Comparison of ENCODE assay signal across 33 cellular contexts in the genomic region with DNA sequence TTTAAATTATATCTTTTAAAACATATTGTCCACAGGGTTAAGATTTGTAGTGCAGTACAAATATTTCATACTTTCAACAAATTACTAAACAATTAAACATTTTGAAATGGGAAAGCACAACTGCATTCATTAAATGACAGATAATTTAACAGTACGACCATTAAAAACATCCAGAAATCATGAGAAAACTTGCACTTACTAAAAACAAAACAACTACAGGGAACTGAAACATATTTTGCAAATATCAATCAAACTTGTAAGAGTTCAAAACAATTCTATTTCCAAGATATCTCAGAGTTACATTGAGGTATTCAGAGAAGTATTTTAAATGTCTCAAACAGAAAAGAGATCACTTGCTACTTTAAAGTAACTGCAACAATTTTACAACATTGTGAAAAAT.
"Had no signal": no experiment of that assay in that cellular context is flagged by ENCODE, and none has a peak within 500 bp of the region (broad histone marks: within the 10 kb centered on the region; RNA-seq: fewer than 3 reads in every experiment).

No MANE protein-coding gene starts in this region.

- H3K27ac ChIP-seq: adrenal gland, body of pancreas, brain microvascular endothelial cell, breast epithelium, WERI-Rb-1 had no signal

- DNase-seq: activated CD4-positive, alpha-beta memory T cell treated with anti-CD3 and anti-CD28 coated beads, Interleukin-2, amount 10 ng/mL, durations not matched to agents 7 days and 5 days; activated CD4-positive, alpha-beta T cell treated with anti-CD3 and anti-CD28 coated beads for 1 hour; activated CD4-positive, alpha-beta T cell treated with anti-CD3 and anti-CD28 coated beads for 36 hours; activated CD4-positive, alpha-beta T cell treated with anti-CD3 and anti-CD28 coated beads for 48 hours; activated CD4-positive, alpha-beta T cell treated with anti-CD3 and anti-CD28 coated beads, Interleukin-2, amount 10 ng/mL, durations not matched to agents 7 days and 5 days; activated CD4-positive, alpha-beta T cell treated with anti-CD3 and anti-CD28 coated beads, Interleukin-2, amount 50 U/mL, for 48 hours; activated CD4-positive, CD25-positive, alpha-beta regulatory T cell; activated CD8-positive, alpha-beta memory T cell treated with anti-CD3 and anti-CD28 coated beads for 24 hours; activated CD8-positive, alpha-beta memory T cell treated with anti-CD3 and anti-CD28 coated beads, Interleukin-2, amount 10 ng/mL, durations not matched to agents 7 days and 5 days; activated CD8-positive, alpha-beta memory T cell treated with anti-CD3 and anti-CD28 coated beads, Interleukin-2, amount 50 U/mL, for 48 hours; activated CD8-positive, alpha-beta T cell treated with anti-CD3 and anti-CD28 coated beads, Interleukin-2, amount 10 ng/mL, durations not matched to agents 7 days and 5 days; activated effector memory CD4-positive, alpha-beta T cell treated with anti-CD3 and anti-CD28 coated beads, Interleukin-2, amount 50 U/mL, for 16 hours; activated gamma-delta T cell treated with Interleukin-2 at 50 U/mL for 16 hours; activated naive CD4-positive, alpha-beta T cell; activated naive CD4-positive, alpha-beta T cell treated with anti-CD3 and anti-CD28 coated beads for 36 hours; activated naive CD4-positive, alpha-beta T cell treated with anti-CD3 and anti-CD28 coated beads, Interleukin-2, amount 50 U/mL, for 16 hours; activated naive CD8-positive, alpha-beta T cell treated with anti-CD3 and anti-CD28 coated beads for 36 hours; activated T-cell treated with anti-CD3 and anti-CD28 coated beads, Interleukin-2, amount 50 U/mL, for 24 hours; activated T-cell treated with anti-CD3 and anti-CD28 coated beads, Interleukin-2, amount 50 U/mL, for 48 hours; adrenal gland; amniotic stem cell; aorta; body of pancreas; brain microvascular endothelial cell; central memory CD4-positive, alpha-beta T cell; T-helper 2 cell; T-helper 9 cell; WERI-Rb-1 had no signal

- FAIRE-seq: astrocyte had no signal

- ATAC-seq: activated CD4-positive, alpha-beta T cell treated with anti-CD3 and anti-CD28 coated beads for 36 hours; activated CD4-positive, CD25-positive, alpha-beta regulatory T cell treated with anti-CD3 and anti-CD28 coated beads, Interleukin-2, amount 50 U/mL, for 24 hours; activated CD8-positive, alpha-beta memory T cell treated with anti-CD3 and anti-CD28 coated beads, Interleukin-2, amount 10 ng/mL, durations not matched to agents 7 days and 5 days; activated CD8-positive, alpha-beta T cell treated with anti-CD3 and anti-CD28 coated beads, Interleukin-2, amount 10 ng/mL, durations not matched to agents 7 days and 5 days; activated naive CD4-positive, alpha-beta T cell treated with anti-CD3 and anti-CD28 coated beads, Interleukin-2, amount 50 U/mL, for 72 hours; body of pancreas; WTC11 had no signal

- H3K27me3 ChIP-seq: adrenal gland, body of pancreas, brain microvascular endothelial cell, breast epithelium had no signal

- H3K4me1 ChIP-seq: adrenal gland, body of pancreas, breast epithelium had no signal

- H3K4me3 ChIP-seq: adrenal gland, body of pancreas, breast epithelium had no signal

- H3K9me3 ChIP-seq: adrenal gland, body of pancreas, breast epithelium had no signal

- H3K36me3 ChIP-seq: adrenal gland, brain microvascular endothelial cell, breast epithelium, WERI-Rb-1 had no signal
